Comparison of ENCODE assay signal across 26 cellular contexts in the genomic region with DNA sequence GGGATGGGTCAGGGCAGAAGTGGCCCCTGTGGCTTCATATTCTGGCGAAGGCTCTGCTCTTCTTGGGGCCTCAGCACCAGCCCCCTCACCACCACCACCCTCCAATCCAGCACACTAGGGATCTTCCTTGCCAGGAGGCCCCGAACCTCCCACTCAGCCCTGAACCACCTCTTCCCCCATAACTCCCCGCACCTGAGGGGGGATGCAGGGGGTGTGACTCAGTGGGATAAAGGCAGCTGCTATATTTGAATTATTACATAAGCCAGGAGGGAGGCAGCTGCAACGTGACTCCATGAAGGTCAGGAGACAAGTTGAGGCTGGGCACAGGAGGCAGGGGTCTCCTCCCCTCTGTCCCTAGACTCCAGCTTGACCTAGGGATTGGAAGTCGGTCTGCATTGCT. TPM values are rescaled to one million over a fixed set of nuclear protein-coding genes. Genes with fewer than 3 reads are reported as not detected.
DNase-seq lines count a peak whose midpoint lies in the region; ATAC-seq and TF ChIP-seq lines count a peak whose summit lies in the region.
"Had no signal": no experiment of that assay in that cellular context is flagged by ENCODE, and none has a peak within 500 bp of the region (broad histone marks: within the 10 kb centered on the region; RNA-seq: fewer than 3 reads in every experiment).

No MANE protein-coding gene starts in this region.

- ATAC-seq in GM21526 (IDR thresholded peaks at IDR 0.05; ENCODE audit: low FRiP score, unreplicated experiment), result no peak
- ATAC-seq: CD8-positive, alpha-beta T cell; Panc1 had no signal

- no peaks in the 10 kb centered on the region for H3K9me3 Mint-ChIP-seq in neural crest cell
- H3K9me3 Mint-ChIP-seq: CD8-positive, alpha-beta T cell; IgD-negative memory B cell had no signal

- H3K27me3 Mint-ChIP-seq in neural crest cell (ENCODE audit: low read depth), result peaks cover 64% of the 10 kb centered on the region

- peaks cover 4 to 12% of the 10 kb centered on the region in 2 donors for H3K4me1 ChIP-seq in adrenal gland (replicated peaks in 1 of 2)
- H3K4me1 ChIP-seq: Caco-2 had no signal

- H3K27ac ChIP-seq in WERI-Rb-1, result peak overlapping the region; percentile 32
- H3K27ac ChIP-seq in caudate nucleus (ENCODE audit: low read depth, low read length), result peak overlapping the region; percentile 86
- H3K27ac ChIP-seq in adrenal gland, result no peak overlapping the region
- H3K27ac ChIP-seq: C4-2B, GM23248, KMS-11, RWPE1 had no signal

- no peak overlapping the region for H3K4me3 ChIP-seq in WERI-Rb-1 (ENCODE audit: low read depth, low read length)
- H3K4me3 ChIP-seq in adrenal gland, result no peak overlapping the region
- H3K4me3 ChIP-seq: GM23248 had no signal

- intact Hi-C loops in adrenal gland (cut with DNase I), result loop anchor here in 1 of 2 donors (10.0 kb wide), 1 partner anchor 205 kb away; no protein-coding TSS in a partner anchor

- WGBS in adrenal gland, 4 donors, result 46 to 57% (median 56%) methylated on average over 4 to 5 of the region's 5 CpGs

- H3K27me3 ChIP-seq in WERI-Rb-1 (ENCODE audit: insufficient read depth, low read depth, severe bottlenecking) (no peaks in the 10 kb centered on the region), adrenal gland (no peaks in the 10 kb centered on the region)

- no peaks in the 10 kb centered on the region for H3K36me3 Mint-ChIP-seq in neural crest cell (ENCODE audit: low read depth)
- H3K36me3 Mint-ChIP-seq: IgD-negative memory B cell had no signal

- TF ChIP-seq CTCF in WERI-Rb-1 (IDR thresholded peaks at IDR 0.05; ENCODE audit: low read depth, low read length), result no peak
- no peak for TF ChIP-seq CTCF in neural crest cell (conservative IDR thresholded peaks at IDR 0.05)
- TF ChIP-seq CTCF in adrenal gland (IDR thresholded peaks at IDR 0.05), result no peak

- H3K27ac Mint-ChIP-seq in neural crest cell (ENCODE audit: unreplicated experiment), result no peak overlapping the region
- H3K27ac Mint-ChIP-seq: CD8-positive, alpha-beta T cell had no signal

- H3K9me3 ChIP-seq in WERI-Rb-1 (ENCODE audit: severe bottlenecking) (no peaks in the 10 kb centered on the region), adrenal gland (replicated peaks in 1 of 3) (no peaks in the 10 kb centered on the region)
- H3K9me3 ChIP-seq: Caco-2 had no signal

- TF ChIP-seq POLR2A in adrenal gland (IDR thresholded peaks at IDR 0.05), result no peak

- H3K36me3 ChIP-seq in WERI-Rb-1 (peaks cover 3% of the 10 kb centered on the region; the same call in 1 of the 2 replicates), adrenal gland (replicated peaks in 1 of 2) (peaks cover 0 to 14% of the 10 kb centered on the region in 2 donors)

- H3K4me1 Mint-ChIP-seq in neural crest cell, result peaks cover 20% of the 10 kb centered on the region

- H3K4me3 Mint-ChIP-seq in neural crest cell, result peak overlapping the region; percentile 55
- H3K4me3 Mint-ChIP-seq: B cell; CD8-positive, alpha-beta T cell had no signal

- DNase-seq in WERI-Rb-1 (no peak), caudate nucleus (lab: John Stamatoyannopoulos, UW) (peak in 18 of 61 donors; percentile 13 to 57 (median 37)), neural crest cell (ENCODE audit: low read depth, low spot score) (no peak), adrenal gland (no peak), T1000 (lab: John Stamatoyannopoulos, UW) (no peak), DMS79 treated with DMSO at 0.1 percent for 48 hours (lab: John Stamatoyannopoulos, UW) (no peak)
- DNase-seq: Caco-2, DMS 273 treated with DMSO at 0.1 percent for 48 hours, DMS79, GF-D8, GM23248, H7, MM.1S, NCI-H1694, NCI-H2029 treated with DMSO at 0.1 percent for 48 hours, NCI-H446 treated with DMSO at 0.1 percent for 48 hours, NCI-H526, SHP77 had no signal

RNA-seq across cellular contexts. Expression of a gene that starts 5.6 kb away (rescaled TPM):
- total RNA-seq in neural crest cell (2.0 and 3.0 TPM in 2 replicates), adrenal gland (100 to 1,000 TPM in 2 of 8 donors, 10 to 100 TPM in 6; 52.3 to 226 (median 60.8) TPM)
- 100 to 1,000 TPM in 1 of 3 donors, 10 to 100 TPM in 2; 70.4 to 106 (median 82.5) TPM for polyA plus RNA-seq in adrenal gland
- polyA plus RNA-seq: IgD-negative memory B cell had no signal

Comparison
In these comparisons a context has a peak if more than half of its experiments do, and no peak if none do; other contexts are left out.
1. H3K27ac ChIP-seq: peak in WERI-Rb-1 (single experiment) and caudate nucleus (single experiment); none in adrenal gland (0 of 5).
2. RNA of a gene that starts 5.6 kb away (total RNA-seq): 52.3 to 226 TPM in adrenal gland; 2.0 to 3.0 TPM in neural crest cell; every median in the first group is over 10 times any median in the second.